19 cellular contexts compared by ENCODE assay signal in the genomic region with DNA sequence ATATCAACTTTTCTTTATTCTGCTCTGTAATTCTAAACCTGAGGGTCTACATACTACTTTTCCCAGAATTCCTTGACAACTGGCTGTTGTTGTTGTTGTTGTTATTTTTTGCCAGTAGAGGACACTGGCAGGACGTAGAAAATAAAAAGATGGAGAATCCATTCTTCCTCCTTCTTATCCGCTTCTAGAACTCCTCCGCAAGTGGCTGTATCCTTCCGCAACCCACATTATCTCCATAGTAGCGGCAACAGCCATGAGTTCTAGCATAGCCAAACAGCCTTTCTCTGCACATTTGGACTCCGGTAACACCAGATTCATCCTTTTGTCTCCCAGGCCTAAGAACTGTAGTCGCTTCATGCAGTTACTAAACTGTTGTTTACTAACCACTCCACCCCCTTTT.
DNase-seq lines count a peak whose midpoint lies in the region; ATAC-seq and TF ChIP-seq lines count a peak whose summit lies in the region.
"Had no signal": no experiment of that assay in that cellular context is flagged by ENCODE, and none has a peak within 500 bp of the region (broad histone marks: within the 10 kb centered on the region; RNA-seq: fewer than 3 reads in every experiment).

No MANE protein-coding gene starts in this region.

- H4K20me1 ChIP-seq in HCT116 (ENCODE audit: insufficient read depth) = no peaks in the 10 kb centered on the region

- no peaks in the 10 kb centered on the region for H3K79me2 ChIP-seq in HCT116 (ENCODE audit: insufficient read depth, low read length)

- no peak overlapping the region for H3K4me3 ChIP-seq in AG04450 (ENCODE audit: low read depth, low read length)
- H3K4me3 ChIP-seq in HCT116 (replicated peaks in 1 of 2; ENCODE audit: low read depth in 1 of 2, low read length in 2 of 2) = no peak overlapping the region
- H3K4me3 ChIP-seq in thyroid gland (replicated peaks in 1 of 3) = no peak overlapping the region
- no peak overlapping the region for H3K4me3 ChIP-seq in HAP-1
- H3K4me3 ChIP-seq: gastrocnemius medialis, PC-9, stomach, vagina had no signal

- WGBS in thyroid gland, 2 donors = 84 to 89% methylated on average over 7 of the region's 7 CpGs

- H2AFZ ChIP-seq in HCT116 (ENCODE audit: low read depth, low read length, poor library complexity, severe bottlenecking) = peak overlapping the region; percentile 60
- H2AFZ ChIP-seq: PC-9 had no signal

- BruUV-seq in HCT116 (replicated peaks; lab: Mats Ljungman, UMichigan) = no TSS peak

- POLR2A ChIA-PET in AG04450 (lab: Yijun Ruan, JAX) = no interaction called here
- POLR2A ChIA-PET in HCT116 (lab: Charles Lee) = no interaction called here

- no peak overlapping the region for H3K9ac ChIP-seq in HCT116 (ENCODE audit: low read length)

- TF ChIP-seq CTCF in AG04450 (IDR thresholded peaks at IDR 0.05; ENCODE audit: low read depth, low read length) (0 out of 2 replicates have a peak, but pooled peaks have one; percentile 3), HCT116 (IDR thresholded peaks at IDR 0.05 in 2 of 3, conservative IDR thresholded peaks at IDR 0.05 in 1 of 3; ENCODE audit: borderline replicate concordance in 1 of 3, insufficient read depth in 1 of 3, low read depth in 2 of 3, low read length in 2 of 3) (peak; percentile 12 to 32 (median 23); a peak in 3 of 6 replicates), thyroid gland (IDR thresholded peaks at IDR 0.05) (peak in 2 of 6 experiments; percentile 11 to 21)

- no peak for TF ChIP-seq POLR2A in HCT116 (IDR thresholded peaks at IDR 0.05; ENCODE audit: borderline replicate concordance, extremely low read depth, insufficient read depth, insufficient read length)
- no peak for TF ChIP-seq POLR2A in thyroid gland (IDR thresholded peaks at IDR 0.05)
- TF ChIP-seq POLR2A in erythroblast (IDR thresholded peaks at IDR 0.05; ENCODE audit: low read length) = no peak

- H3K4me1 ChIP-seq in HCT116 (ENCODE audit: control insufficient read depth in 1 of 2, insufficient read depth in 2 of 2, low read length in 2 of 2) = no peaks in the 10 kb centered on the region
- no peaks in the 10 kb centered on the region for H3K4me1 ChIP-seq in thyroid gland
- H3K4me1 ChIP-seq in HAP-1 = no peaks in the 10 kb centered on the region; the same call in 1 of the 2 replicates
- H3K4me1 ChIP-seq: gastrocnemius medialis, stomach, vagina had no signal

- H3K9me2 ChIP-seq in HCT116 (ENCODE audit: insufficient read depth) = no peaks in the 10 kb centered on the region

- H3K27me3 ChIP-seq in AG04450 (ENCODE audit: control insufficient read depth, insufficient read depth, low read length) = no peaks in the 10 kb centered on the region
- H3K27me3 ChIP-seq in HCT116 (ENCODE audit: insufficient read depth, low read length) = no peaks in the 10 kb centered on the region
- H3K27me3 ChIP-seq in thyroid gland = no peaks in the 10 kb centered on the region
- peaks cover 15% of the 10 kb centered on the region for H3K27me3 ChIP-seq in HAP-1 (ENCODE audit: low read depth)
- H3K27me3 ChIP-seq: gastrocnemius medialis, neutrophil, stomach, vagina had no signal

- DNase-seq in AG04450 (ENCODE audit: low read depth, low spot score) (no peak), HCT116 (ENCODE audit: low read depth, low spot score) (no peak), amniotic epithelial cell (ENCODE audit: low read depth) (peak; percentile 6), iPS-NIHi11 (ENCODE audit: low spot score) (peak; percentile 48), thyroid gland (no peak), HAP-1 (ENCODE audit: low spot score in 2 of 2) (no peak), glomerular visceral epithelial cell (ENCODE audit: extremely low spot score) (no peak), erythroblast (lab: John Stamatoyannopoulos, UW) (no peak)
- DNase-seq: AML-193, amygdala, gastrocnemius medialis, MM.1S, NCI-H2029, NCI-H524 treated with DMSO at 0.1 percent for 48 hours, PC-9, stomach, SW 1271 had no signal

- H3K9me3 ChIP-seq in AG04450 (ENCODE audit: control insufficient read depth, insufficient read depth, low read length) (no peaks in the 10 kb centered on the region), HCT116 (ENCODE audit: control insufficient read depth in 1 of 2, insufficient read depth in 1 of 2, low read depth in 1 of 2, low read length in 2 of 2) (no peaks in the 10 kb centered on the region), thyroid gland (no peaks in the 10 kb centered on the region), HAP-1 (no peaks in the 10 kb centered on the region)
- H3K9me3 ChIP-seq: gastrocnemius medialis, neutrophil, vagina had no signal

- 0 out of 2 replicates have a peak, but pooled peaks have one; percentile 20 for ATAC-seq in HCT116
- ATAC-seq: gastrocnemius medialis had no signal

- CTCF ChIA-PET in AG04450 (lab: Charles Lee) (no interaction called here), HCT116 (lab: Charles Lee) (no interaction called here)

- peak; percentile 43; the same call in 1 of the 2 replicates for TF ChIP-seq RAD21 in HCT116 (IDR thresholded peaks at IDR 0.05; ENCODE audit: low read depth)

- intact Hi-C loops in HCT116 (cut with micrococcal nuclease) (no loop called here), thyroid gland (cut with DNase I) (no loop called here)

- in situ Hi-C loops in HAP-1 (cut with MboI; ENCODE audit: low sequenced_read_pairs) = no loop called here

- H3K36me3 ChIP-seq in HCT116 (ENCODE audit: control insufficient read depth in 1 of 2, insufficient read depth in 2 of 2, low read length in 2 of 2) (no peaks in the 10 kb centered on the region), thyroid gland (no peaks in the 10 kb centered on the region), HAP-1 (replicated peaks) (no peaks in the 10 kb centered on the region)
- H3K36me3 ChIP-seq: gastrocnemius medialis, neutrophil, stomach, vagina had no signal

- H3K27ac ChIP-seq in AG04450 (ENCODE audit: low read depth, low read length) (no peak overlapping the region), HCT116 (ENCODE audit: low read depth, low read length) (no peak overlapping the region), thyroid gland (no peak overlapping the region)
- H3K27ac ChIP-seq: gastrocnemius medialis, neutrophil, PC-9, stomach, vagina had no signal

- no peak overlapping the region for H3K4me2 ChIP-seq in HCT116 (ENCODE audit: low read length)
- H3K4me2 ChIP-seq: PC-9 had no signal

- RAD21 ChIA-PET in HCT116 (lab: Charles Lee; ENCODE audit: low non-redundant PET in 1 of 2, low total read pairs in 2 of 2, uncharacterized antibody in 2 of 2, unreplicated experiment in 2 of 2) = no interaction called here

TF ChIP-seq in HCT116, 20 proteins besides CTCF, POLR2A, EP300 and RAD21:
- no peak for TF ChIP-seq ZNF274 (IDR thresholded peaks at IDR 0.05; ENCODE audit: low read depth, low read length)
- TF ChIP-seq, protein P1, sequence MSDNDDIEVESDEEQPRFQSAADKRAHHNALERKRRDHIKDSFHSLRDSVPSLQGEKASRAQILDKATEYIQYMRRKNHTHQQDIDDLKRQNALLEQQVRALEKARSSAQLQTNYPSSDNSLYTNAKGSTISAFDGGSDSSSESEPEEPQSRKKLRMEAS (IDR thresholded peaks at IDR 0.05) = no peak

Comparison
In these comparisons a context has a peak if more than half of its experiments do, and no peak if none do; other contexts are left out.
1. DNase-seq: peak in amniotic epithelial cell (single experiment) and iPS-NIHi11 (single experiment); none in AG04450 (single experiment), HCT116 (single experiment), thyroid gland (0 of 2), HAP-1 (0 of 2), glomerular visceral epithelial cell (single experiment) and erythroblast (0 of 2).